1 cellular context compared by ENCODE assay signal in the genomic region with DNA sequence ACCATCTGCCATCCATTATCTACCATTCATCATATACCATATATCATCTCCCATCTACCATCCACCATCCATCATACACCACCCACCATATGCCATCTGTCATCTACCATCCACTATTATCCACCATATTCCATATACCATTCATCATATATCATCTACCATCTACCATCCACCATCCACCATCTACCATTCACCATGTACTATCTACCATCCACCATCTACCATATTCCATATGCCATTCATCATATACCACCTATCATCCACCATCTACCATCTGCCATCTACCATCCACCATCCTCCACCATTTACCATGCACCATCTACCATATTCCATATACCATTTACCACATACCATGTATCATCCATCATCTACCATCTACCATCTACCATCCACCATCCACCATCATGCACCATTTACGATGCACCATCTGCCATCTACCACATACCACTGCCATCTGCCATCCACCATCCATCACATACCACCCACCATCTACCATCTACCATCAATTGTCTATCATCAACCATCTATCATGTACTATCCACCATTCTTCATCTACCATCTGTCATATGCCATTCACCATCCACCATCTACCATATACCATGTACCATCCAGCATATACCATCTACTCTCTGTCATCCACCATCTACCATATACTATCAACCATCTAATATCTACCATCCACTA.
A peak's percentile ranks its signal among the peaks of the same experiment; 100 is the strongest.
TF ChIP-seq lines count a peak whose summit lies in the region.

No MANE protein-coding gene starts in this region.

TF ChIP-seq in HEK293, 187 proteins besides CTCF, POLR2A, EP300 and RAD21 (continued from another document and continues in another):
- TF ChIP-seq, protein P1, sequence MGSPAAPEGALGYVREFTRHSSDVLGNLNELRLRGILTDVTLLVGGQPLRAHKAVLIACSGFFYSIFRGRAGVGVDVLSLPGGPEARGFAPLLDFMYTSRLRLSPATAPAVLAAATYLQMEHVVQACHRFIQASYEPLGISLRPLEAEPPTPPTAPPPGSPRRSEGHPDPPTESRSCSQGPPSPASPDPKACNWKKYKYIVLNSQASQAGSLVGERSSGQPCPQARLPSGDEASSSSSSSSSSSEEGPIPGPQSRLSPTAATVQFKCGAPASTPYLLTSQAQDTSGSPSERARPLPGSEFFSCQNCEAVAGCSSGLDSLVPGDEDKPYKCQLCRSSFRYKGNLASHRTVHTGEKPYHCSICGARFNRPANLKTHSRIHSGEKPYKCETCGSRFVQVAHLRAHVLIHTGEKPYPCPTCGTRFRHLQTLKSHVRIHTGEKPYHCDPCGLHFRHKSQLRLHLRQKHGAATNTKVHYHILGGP (tag by site-specific recombination; IDR thresholded peaks at IDR 0.05): no peak
- TF ChIP-seq PRDM2 (tag by site-specific recombination; IDR thresholded peaks at IDR 0.05; ENCODE audit: borderline replicate concordance): peak; percentile 42; the same call in 1 of the 2 replicates
- no peak for TF ChIP-seq ZNF48 (tag by site-specific recombination; IDR thresholded peaks at IDR 0.05)
- no peak for TF ChIP-seq GLIS2 (tag by site-specific recombination; IDR thresholded peaks at IDR 0.05)
- 0 out of 2 replicates have a peak, but pooled peaks have one; percentile 5 for TF ChIP-seq PATZ1 (tag by site-specific recombination; IDR thresholded peaks at IDR 0.05)
- TF ChIP-seq ZBTB7A (tag by site-specific recombination; IDR thresholded peaks at IDR 0.05; ENCODE audit: low read depth): no peak
- TF ChIP-seq ZXDB (tag by site-specific recombination; IDR thresholded peaks at IDR 0.05): no peak
- TF ChIP-seq ZBTB1 (tag by site-specific recombination; IDR thresholded peaks at IDR 0.05): no peak; the same call in 1 of the 2 replicates
- no peak; the same call in 1 of the 2 replicates for TF ChIP-seq ZNF138 (tag by site-specific recombination; IDR thresholded peaks at IDR 0.05; ENCODE audit: borderline replicate concordance)
- TF ChIP-seq ZNF324 (tag by site-specific recombination; IDR thresholded peaks at IDR 0.05): peak; percentile 55
- no peak for TF ChIP-seq ZNF629 (tag by site-specific recombination; IDR thresholded peaks at IDR 0.05)
- TF ChIP-seq ZNF843 (tag by site-specific recombination; IDR thresholded peaks at IDR 0.05): no peak
- no peak for TF ChIP-seq ZNF221 (tag by site-specific recombination; IDR thresholded peaks at IDR 0.05; ENCODE audit: borderline replicate concordance)
- no peak for TF ChIP-seq ZNF391 (tag by site-specific recombination; IDR thresholded peaks at IDR 0.05; ENCODE audit: borderline replicate concordance, low read depth)
- no peak for TF ChIP-seq ZNF701 (tag by site-specific recombination; IDR thresholded peaks at IDR 0.05)
- no peak for TF ChIP-seq ZNF692 (tag by site-specific recombination; IDR thresholded peaks at IDR 0.05)
- no peak for TF ChIP-seq ZNF175 (tag by site-specific recombination; IDR thresholded peaks at IDR 0.05)
- no peak; the same call in 1 of the 2 replicates for TF ChIP-seq ZNF580 (tag by site-specific recombination; IDR thresholded peaks at IDR 0.05)
- TF ChIP-seq, protein P2, sequence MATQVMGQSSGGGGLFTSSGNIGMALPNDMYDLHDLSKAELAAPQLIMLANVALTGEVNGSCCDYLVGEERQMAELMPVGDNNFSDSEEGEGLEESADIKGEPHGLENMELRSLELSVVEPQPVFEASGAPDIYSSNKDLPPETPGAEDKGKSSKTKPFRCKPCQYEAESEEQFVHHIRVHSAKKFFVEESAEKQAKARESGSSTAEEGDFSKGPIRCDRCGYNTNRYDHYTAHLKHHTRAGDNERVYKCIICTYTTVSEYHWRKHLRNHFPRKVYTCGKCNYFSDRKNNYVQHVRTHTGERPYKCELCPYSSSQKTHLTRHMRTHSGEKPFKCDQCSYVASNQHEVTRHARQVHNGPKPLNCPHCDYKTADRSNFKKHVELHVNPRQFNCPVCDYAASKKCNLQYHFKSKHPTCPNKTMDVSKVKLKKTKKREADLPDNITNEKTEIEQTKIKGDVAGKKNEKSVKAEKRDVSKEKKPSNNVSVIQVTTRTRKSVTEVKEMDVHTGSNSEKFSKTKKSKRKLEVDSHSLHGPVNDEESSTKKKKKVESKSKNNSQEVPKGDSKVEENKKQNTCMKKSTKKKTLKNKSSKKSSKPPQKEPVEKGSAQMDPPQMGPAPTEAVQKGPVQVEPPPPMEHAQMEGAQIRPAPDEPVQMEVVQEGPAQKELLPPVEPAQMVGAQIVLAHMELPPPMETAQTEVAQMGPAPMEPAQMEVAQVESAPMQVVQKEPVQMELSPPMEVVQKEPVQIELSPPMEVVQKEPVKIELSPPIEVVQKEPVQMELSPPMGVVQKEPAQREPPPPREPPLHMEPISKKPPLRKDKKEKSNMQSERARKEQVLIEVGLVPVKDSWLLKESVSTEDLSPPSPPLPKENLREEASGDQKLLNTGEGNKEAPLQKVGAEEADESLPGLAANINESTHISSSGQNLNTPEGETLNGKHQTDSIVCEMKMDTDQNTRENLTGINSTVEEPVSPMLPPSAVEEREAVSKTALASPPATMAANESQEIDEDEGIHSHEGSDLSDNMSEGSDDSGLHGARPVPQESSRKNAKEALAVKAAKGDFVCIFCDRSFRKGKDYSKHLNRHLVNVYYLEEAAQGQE (tag by site-specific recombination; IDR thresholded peaks at IDR 0.05): peak; percentile 70; the same call in 1 of the 2 replicates
- no peak; the same call in 1 of the 2 replicates for TF ChIP-seq ZNF23 (tag by site-specific recombination; IDR thresholded peaks at IDR 0.05; ENCODE audit: borderline replicate concordance)
- TF ChIP-seq ZNF121 (tag by site-specific recombination; IDR thresholded peaks at IDR 0.05): no peak
- TF ChIP-seq KLF9 (tag by site-specific recombination; IDR thresholded peaks at IDR 0.05; ENCODE audit: low read depth): no peak
- TF ChIP-seq, protein P3, sequence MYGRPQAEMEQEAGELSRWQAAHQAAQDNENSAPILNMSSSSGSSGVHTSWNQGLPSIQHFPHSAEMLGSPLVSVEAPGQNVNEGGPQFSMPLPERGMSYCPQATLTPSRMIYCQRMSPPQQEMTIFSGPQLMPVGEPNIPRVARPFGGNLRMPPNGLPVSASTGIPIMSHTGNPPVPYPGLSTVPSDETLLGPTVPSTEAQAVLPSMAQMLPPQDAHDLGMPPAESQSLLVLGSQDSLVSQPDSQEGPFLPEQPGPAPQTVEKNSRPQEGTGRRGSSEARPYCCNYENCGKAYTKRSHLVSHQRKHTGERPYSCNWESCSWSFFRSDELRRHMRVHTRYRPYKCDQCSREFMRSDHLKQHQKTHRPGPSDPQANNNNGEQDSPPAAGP (tag by site-specific recombination; IDR thresholded peaks at IDR 0.05): no peak
- TF ChIP-seq, protein P4, sequence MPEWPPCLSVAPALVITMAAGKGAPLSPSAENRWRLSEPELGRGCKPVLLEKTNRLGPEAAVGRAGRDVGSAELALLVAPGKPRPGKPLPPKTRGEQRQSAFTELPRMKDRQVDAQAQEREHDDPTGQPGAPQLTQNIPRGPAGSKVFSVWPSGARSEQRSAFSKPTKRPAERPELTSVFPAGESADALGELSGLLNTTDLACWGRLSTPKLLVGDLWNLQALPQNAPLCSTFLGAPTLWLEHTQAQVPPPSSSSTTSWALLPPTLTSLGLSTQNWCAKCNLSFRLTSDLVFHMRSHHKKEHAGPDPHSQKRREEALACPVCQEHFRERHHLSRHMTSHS (tag by site-specific recombination; IDR thresholded peaks at IDR 0.05): no peak; the same call in none of the 2 replicates
- no peak; the same call in 1 of the 2 replicates for TF ChIP-seq SCRT1 (tag by site-specific recombination; IDR thresholded peaks at IDR 0.05; ENCODE audit: borderline replicate concordance)
- no peak for TF ChIP-seq ZNF266 (tag by site-specific recombination; IDR thresholded peaks at IDR 0.05; ENCODE audit: low read depth)
- TF ChIP-seq ZNF585B (tag by site-specific recombination; IDR thresholded peaks at IDR 0.05): no peak
- no peak for TF ChIP-seq ZNF777 (tag by site-specific recombination; IDR thresholded peaks at IDR 0.05; ENCODE audit: borderline replicate concordance)
- TF ChIP-seq SP2 (tag by site-specific recombination; IDR thresholded peaks at IDR 0.05): no peak
- no peak for TF ChIP-seq ZNF596 (tag by site-specific recombination; IDR thresholded peaks at IDR 0.05)
- TF ChIP-seq ZSCAN16 (tag by site-specific recombination; IDR thresholded peaks at IDR 0.05): no peak
- TF ChIP-seq ZNF560 (tag by site-specific recombination; IDR thresholded peaks at IDR 0.05; ENCODE audit: borderline replicate concordance): no peak
- TF ChIP-seq ZNF610 (tag by site-specific recombination; IDR thresholded peaks at IDR 0.05; ENCODE audit: borderline replicate concordance): peak; percentile 68; the same call in 1 of the 2 replicates
- TF ChIP-seq, protein P5, sequence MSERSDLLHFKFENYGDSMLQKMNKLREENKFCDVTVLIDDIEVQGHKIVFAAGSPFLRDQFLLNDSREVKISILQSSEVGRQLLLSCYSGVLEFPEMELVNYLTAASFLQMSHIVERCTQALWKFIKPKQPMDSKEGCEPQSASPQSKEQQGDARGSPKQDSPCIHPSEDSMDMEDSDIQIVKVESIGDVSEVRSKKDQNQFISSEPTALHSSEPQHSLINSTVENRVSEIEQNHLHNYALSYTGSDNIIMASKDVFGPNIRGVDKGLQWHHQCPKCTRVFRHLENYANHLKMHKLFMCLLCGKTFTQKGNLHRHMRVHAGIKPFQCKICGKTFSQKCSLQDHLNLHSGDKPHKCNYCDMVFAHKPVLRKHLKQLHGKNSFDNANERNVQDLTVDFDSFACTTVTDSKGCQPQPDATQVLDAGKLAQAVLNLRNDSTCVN (tag by site-specific recombination; optimal IDR thresholded peaks at IDR 0.05): no peak
- no peak for TF ChIP-seq ATF2 (tag by site-specific recombination; IDR thresholded peaks at IDR 0.05; ENCODE audit: low read depth)
